Comparison of ENCODE assay signal across 26 cellular contexts in genomic region chr10:126599949-126600627, GRCh38.
DNase-seq lines count a peak whose midpoint lies in the region; TF ChIP-seq lines count a peak whose summit lies in the region.
"Had no signal": no experiment of that assay in that cellular context is flagged by ENCODE, and none has a peak within 500 bp of the region (broad histone marks: within the 10 kb centered on the region; RNA-seq: fewer than 3 reads in every experiment).

No MANE protein-coding gene starts in this region.

- intact Hi-C loops in tibial artery (cut with DNase I; ENCODE audit: low total_unique reads), result no loop called here

- no peak overlapping the region for H2BK5ac ChIP-seq in mesenchymal stem cell (ENCODE audit: low read depth, low read length, poor library complexity, severe bottlenecking)

- 96% methylated on average over 17 of the region's 17 CpGs for WGBS in mesenchymal stem cell

- no peak overlapping the region for H3K23ac ChIP-seq in mesenchymal stem cell (ENCODE audit: low read length in 2 of 2)

- peak; percentile 53 for DNase-seq in NCI-H82 (lab: John Stamatoyannopoulos, UW)
- DNase-seq in NCI-H82 treated with DMSO at 0.1 percent for 48 hours (lab: John Stamatoyannopoulos, UW; ENCODE audit: unreplicated experiment), result no peak
- DNase-seq in mesenchymal stem cell, result no peak
- DNase-seq in substantia nigra (lab: John Stamatoyannopoulos, UW), result no peak
- no peak for DNase-seq in tibial artery
- no peak for DNase-seq in stimulated activated CD4-positive, alpha-beta T cell treated with anti-CD3 and anti-CD28 coated beads, Interleukin-15, amount 100 ng/mL, for 24 hours
- no peak for DNase-seq in H4 (ENCODE audit: low spot score)
- DNase-seq: Caco-2; CD8-positive, alpha-beta T cell; HFFc6; Kasumi-1; MV-4-11; NCI-H1105; NCI-H1436 treated with DMSO at 0.1 percent for 48 hours; NCI-H187 treated with DMSO at 0.1 percent for 48 hours; NCI-H2171 treated with DMSO at 0.1 percent for 48 hours; NCI-H345; NCI-H510A treated with DMSO at 0.1 percent for 48 hours; PC-9; Right ventricle myocardium superior; RPMI8226 had no signal

- no peak overlapping the region for H3K9ac ChIP-seq in mesenchymal stem cell (ENCODE audit: low read length)

- H3K18ac ChIP-seq in mesenchymal stem cell (ENCODE audit: low read depth in 1 of 2, low read length in 2 of 2), result no peak overlapping the region

- peak overlapping the region in 1 of 2 experiments; percentile 44 for H3K4me3 ChIP-seq in mesenchymal stem cell (ENCODE audit: insufficient read depth in 1 of 2, low read depth in 1 of 2, low read length in 2 of 2)
- no peak overlapping the region for H3K4me3 ChIP-seq in tibial artery
- H3K4me3 ChIP-seq: K562, PC-9, SJSA1 had no signal

- H2AFZ ChIP-seq in mesenchymal stem cell (ENCODE audit: low read depth, low read length), result no peak overlapping the region
- H2AFZ ChIP-seq: PC-9 had no signal

- H2BK15ac ChIP-seq in mesenchymal stem cell (ENCODE audit: low read depth, poor library complexity, severe bottlenecking), result no peak overlapping the region

- H3K4me2 ChIP-seq in mesenchymal stem cell (ENCODE audit: low read length, poor library complexity, severe bottlenecking), result no peak overlapping the region
- H3K4me2 ChIP-seq: PC-9 had no signal

- no peaks in the 10 kb centered on the region for H3K36me3 ChIP-seq in mesenchymal stem cell (ENCODE audit: control insufficient read depth in 1 of 2, insufficient read depth in 2 of 2, low read depth in 1 of 2, low read length in 2 of 2)
- H3K36me3 ChIP-seq in tibial artery, result no peaks in the 10 kb centered on the region
- H3K36me3 ChIP-seq: SJSA1 had no signal

- H4K91ac ChIP-seq in mesenchymal stem cell (ENCODE audit: low read length), result peak overlapping the region; percentile 84

- H2BK12ac ChIP-seq in mesenchymal stem cell (ENCODE audit: low read length in 2 of 2), result no peak overlapping the region

- H3K9me3 ChIP-seq in mesenchymal stem cell (ENCODE audit: control insufficient read depth, low read length) (no peaks in the 10 kb centered on the region), tibial artery (no peaks in the 10 kb centered on the region)
- H3K9me3 ChIP-seq: Caco-2, SJSA1 had no signal

- no peaks in the 10 kb centered on the region for H3K79me1 ChIP-seq in mesenchymal stem cell (replicated peaks; ENCODE audit: low read length, poor library complexity, severe bottlenecking)

- H3K4ac ChIP-seq in mesenchymal stem cell (ENCODE audit: low read depth in 1 of 2, low read length in 2 of 2), result no peak overlapping the region

- peak overlapping the region in 1 of 2 experiments; percentile 91 for H3K14ac ChIP-seq in mesenchymal stem cell (ENCODE audit: low read length in 2 of 2)

- H3K4me1 ChIP-seq in mesenchymal stem cell (ENCODE audit: control insufficient read depth, insufficient read depth, low read depth, low read length) (no peaks in the 10 kb centered on the region), tibial artery (no peaks in the 10 kb centered on the region)
- H3K4me1 ChIP-seq: Caco-2, SJSA1 had no signal

- H2BK120ac ChIP-seq in mesenchymal stem cell (ENCODE audit: low read depth, low read length), result no peak overlapping the region

- H3K27me3 ChIP-seq in mesenchymal stem cell (ENCODE audit: control insufficient read depth in 1 of 2, insufficient read depth in 1 of 2, low read length in 2 of 2) (no peaks in the 10 kb centered on the region), tibial artery (peaks cover 0 to under 1% of the 10 kb centered on the region in 2 donors)

- peak overlapping the region; percentile 10 for H3K27ac ChIP-seq in angular gyrus (ENCODE audit: low read depth, low read length)
- no peak overlapping the region for H3K27ac ChIP-seq in mesenchymal stem cell (ENCODE audit: low read length, poor library complexity, severe bottlenecking)
- H3K27ac ChIP-seq in substantia nigra (ENCODE audit: low read depth, low read length, poor library complexity, severe bottlenecking), result peak overlapping the region; percentile 50
- H3K27ac ChIP-seq in tibial artery, result no peak overlapping the region
- H3K27ac ChIP-seq: 22Rv1, C4-2B, PC-9, SJSA1 had no signal

- TF ChIP-seq CTCF in tibial artery (IDR thresholded peaks at IDR 0.05), result no peak

- H2AK5ac ChIP-seq in mesenchymal stem cell (ENCODE audit: low read length, severe bottlenecking), result no peak overlapping the region

- H4K8ac ChIP-seq in mesenchymal stem cell (ENCODE audit: low read length), result peak overlapping the region; percentile 59

Comparison
In these comparisons a context has a peak if more than half of its experiments do, and no peak if none do; other contexts are left out.
1. H3K27ac ChIP-seq: peak in angular gyrus (single experiment) and substantia nigra (single experiment); none in mesenchymal stem cell (single experiment) and tibial artery (0 of 2).